In the genomic region with DNA sequence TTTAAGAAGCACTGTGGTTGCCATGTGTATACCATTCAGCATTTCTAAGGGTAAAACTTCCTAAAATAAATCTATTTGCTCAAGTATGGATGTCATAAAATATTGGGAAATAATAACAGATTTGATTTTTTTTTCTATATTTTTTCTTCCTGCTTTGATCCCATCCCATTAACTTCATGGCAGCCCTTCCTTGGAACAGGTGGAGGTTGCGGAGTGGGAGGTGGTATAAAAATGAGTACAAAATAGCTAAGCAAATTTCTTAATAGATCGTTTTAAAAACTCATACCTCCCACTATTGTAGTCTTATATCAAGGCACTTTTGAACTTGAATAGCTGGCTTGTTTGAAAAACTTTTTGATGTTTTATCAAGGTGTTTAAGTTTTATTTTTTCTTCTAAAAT, we compare ENCODE assay signal across 26 cellular contexts.
"Had no signal": no experiment of that assay in that cellular context is flagged by ENCODE, and none has a peak within 500 bp of the region (broad histone marks: within the 10 kb centered on the region; RNA-seq: fewer than 3 reads in every experiment).

No MANE protein-coding gene starts in this region.

- FAIRE-seq: kidney, pancreas had no signal

- DNase-seq: activated CD4-positive, alpha-beta memory T cell treated with anti-CD3 and anti-CD28 coated beads, Interleukin-2, amount 10 ng/mL, durations not matched to agents 7 days and 5 days; activated CD4-positive, alpha-beta T cell treated with anti-CD3 and anti-CD28 coated beads, Interleukin-2, amount 10 ng/mL, durations not matched to agents 7 days and 5 days; activated CD4-positive, CD25-positive, alpha-beta regulatory T cell treated with anti-CD3 and anti-CD28 coated beads, Interleukin-2, amount 50 U/mL, for 72 hours; activated CD8-positive, alpha-beta memory T cell treated with anti-CD3 and anti-CD28 coated beads, Interleukin-2, amount 50 U/mL, for 48 hours; activated gamma-delta T cell treated with Interleukin-2 at 50 U/mL for 16 hours; activated naive CD4-positive, alpha-beta T cell treated with anti-CD3 and anti-CD28 coated beads, Interleukin-2, amount 50 U/mL, for 16 hours; activated naive CD8-positive, alpha-beta T cell treated with anti-CD3 and anti-CD28 coated beads, Interleukin-2, amount 50 U/mL, for 24 hours; activated T-cell treated with anti-CD3 and anti-CD28 coated beads, Interleukin-2, amount 50 U/mL, for 24 hours; amygdala; cortex of kidney; effector memory CD8-positive, alpha-beta T cell; erythroblast; hippocampal formation; kidney; left colon; midbrain; naive thymus-derived CD4-positive, alpha-beta T cell; pancreas; stimulated activated CD4-positive, alpha-beta T cell treated with anti-CD3 and anti-CD28 coated beads, Interleukin-1b, Interleukin-23, amount 100 ng/mL, for 48 hours; stimulated activated CD4-positive, alpha-beta T cell treated with anti-CD3 and anti-CD28 coated beads, Interleukin-4, amount 100 ng/mL, for 4 hours; stimulated activated CD8-positive, alpha-beta memory T cell treated with anti-CD3 and anti-CD28 coated beads, Interleukin-4, amount 100 ng/mL, for 48 hours; stimulated activated naive CD8-positive, alpha-beta T cell treated with anti-CD3 and anti-CD28 coated beads, Interleukin-15, amount 100 ng/mL, for 72 hours; substantia nigra; upper lobe of left lung had no signal

- ATAC-seq: activated naive CD8-positive, alpha-beta T cell treated with anti-CD3 and anti-CD28 coated beads, Interleukin-2, amount 50 U/mL, for 24 hours; effector memory CD8-positive, alpha-beta T cell; gastroesophageal sphincter; left colon; naive thymus-derived CD4-positive, alpha-beta T cell; pancreas; stimulated activated memory B cell treated with anti-CD40 and anti-IgM and Interleukin-4, amounts not matched to agents 10 μg/mL and 1 μg/mL and 100 μg/mL, for 72 hours; stimulated activated naive CD8-positive, alpha-beta T cell treated with anti-CD3 and anti-CD28 coated beads, Interleukin-15, amount 100 ng/mL, for 72 hours had no signal
